Comparison of ENCODE assay signal across 12 cellular contexts in the genomic region with DNA sequence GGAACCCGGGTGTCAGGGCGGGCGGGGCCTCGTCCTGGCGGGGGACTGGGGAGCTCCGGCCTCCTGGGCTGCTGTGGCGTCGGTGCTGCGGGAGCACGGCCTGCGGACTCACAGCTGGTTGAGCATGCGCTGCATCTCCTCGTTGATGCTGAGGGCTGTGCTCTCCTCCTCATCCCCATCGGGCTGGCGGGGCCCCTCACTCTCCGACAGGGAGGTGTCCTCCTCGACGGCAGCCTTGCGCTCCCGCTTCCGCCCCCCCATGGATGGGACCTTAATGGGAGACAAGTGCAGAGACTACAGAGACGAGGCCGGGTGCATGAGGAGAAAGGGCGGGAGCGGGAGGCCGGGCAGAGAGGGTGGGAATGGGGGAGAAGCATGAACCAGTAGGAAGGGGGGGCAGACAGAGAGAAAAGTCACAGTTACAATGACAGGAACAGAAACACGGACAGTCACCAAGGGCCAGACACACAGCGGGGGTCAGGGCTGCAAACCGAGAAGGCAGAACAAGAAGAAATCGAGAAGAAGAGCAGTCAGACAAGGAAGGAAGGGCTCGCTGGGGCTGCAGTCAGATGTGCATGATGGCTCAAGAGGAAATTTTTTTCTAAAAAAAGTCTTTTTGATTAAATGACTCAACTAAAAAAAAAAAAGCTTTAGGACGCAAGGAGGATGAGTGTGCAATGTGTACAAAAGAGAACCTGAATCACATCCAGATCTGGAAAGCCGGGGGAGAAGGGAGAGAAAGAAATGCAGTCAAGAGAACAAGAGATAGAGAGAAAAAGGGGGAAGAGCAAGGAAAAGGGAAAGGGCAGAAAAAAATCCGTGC. TPM values are rescaled to one million over a fixed set of nuclear protein-coding genes. Genes with fewer than 3 reads are reported as not detected.
DNase-seq lines count a peak whose midpoint lies in the region; ATAC-seq, FAIRE-seq and TF ChIP-seq lines count a peak whose summit lies in the region.
"Had no signal": no experiment of that assay in that cellular context is flagged by ENCODE, and none has a peak within 500 bp of the region (broad histone marks: within the 10 kb centered on the region; RNA-seq: fewer than 3 reads in every experiment).

No MANE protein-coding gene starts in this region.

- POLR2A ChIA-PET in OCI-LY7 (lab: Charles Lee): no interaction called here

- H3K4me1 ChIP-seq in mononuclear cell (ENCODE audit: insufficient read depth, low read length) (peaks cover 63% of the 10 kb centered on the region), OCI-LY7 (ENCODE audit: insufficient read depth, low read length, poor library complexity, severe bottlenecking) (peaks cover 7% of the 10 kb centered on the region)

- H3K79me2 ChIP-seq in OCI-LY7 (ENCODE audit: insufficient read depth, low read depth, low read length): peaks cover 25% of the 10 kb centered on the region; the same call in 1 of the 2 replicates

- intact Hi-C loops in OCI-LY7 (cut with micrococcal nuclease; ENCODE audit: unreplicated experiment): no loop called here

- CTCF ChIA-PET in OCI-LY7 (lab: Charles Lee; ENCODE audit: unreplicated experiment): interaction anchor here (0.6 kb wide), 1 partner anchor 54 kb away, joined by 3 read pairs; no protein-coding TSS in a partner anchor

- no peaks in the 10 kb centered on the region for H3K9me2 ChIP-seq in OCI-LY7 (ENCODE audit: insufficient read depth, low read length)

- peaks cover 33% of the 10 kb centered on the region for H3K4me1 Mint-ChIP-seq in activated T-cell treated with anti-CD3 and anti-CD28 coated beads, Interleukin-2, amount 50 U/mL, for 72 hours (ENCODE audit: low read depth)
- peaks cover 19% of the 10 kb centered on the region for H3K4me1 Mint-ChIP-seq in activated T-cell treated with anti-CD3 and anti-CD28 coated beads, Interleukin-2, amount 50 U/mL, for 4 hours (ENCODE audit: low read depth)

- peak overlapping the region; percentile 24 for H3K27ac Mint-ChIP-seq in activated T-cell treated with anti-CD3 and anti-CD28 coated beads, Interleukin-2, amount 50 U/mL, for 72 hours
- H3K27ac Mint-ChIP-seq: naive B cell had no signal

- H3K27ac ChIP-seq in caudate nucleus (ENCODE audit: low read depth, low read length) (peak overlapping the region; percentile 91), OCI-LY7 (ENCODE audit: low read depth, low read length, poor library complexity, severe bottlenecking) (no peak overlapping the region)

- H3K9me3 Mint-ChIP-seq in activated T-cell treated with anti-CD3 and anti-CD28 coated beads, Interleukin-2, amount 50 U/mL, for 72 hours: no peaks in the 10 kb centered on the region
- H3K9me3 Mint-ChIP-seq in activated T-cell treated with anti-CD3 and anti-CD28 coated beads, Interleukin-2, amount 50 U/mL, for 4 hours: no peaks in the 10 kb centered on the region
- H3K9me3 Mint-ChIP-seq: CD4-positive, CD25-positive, alpha-beta regulatory T cell; effector memory CD8-positive, alpha-beta T cell; naive B cell had no signal

- no peaks in the 10 kb centered on the region for H3K27me3 ChIP-seq in mononuclear cell (ENCODE audit: insufficient read depth, low read length)

- no peak for ATAC-seq in activated T-cell treated with anti-CD3 and anti-CD28 coated beads, Interleukin-2, amount 50 U/mL, for 72 hours (replicated peaks in 1 of 2)
- ATAC-seq in activated T-cell treated with anti-CD3 and anti-CD28 coated beads, Interleukin-2, amount 50 U/mL, for 4 hours: no peak
- ATAC-seq in HG03442 (IDR thresholded peaks at IDR 0.05; ENCODE audit: unreplicated experiment): no peak
- ATAC-seq: effector memory CD8-positive, alpha-beta T cell had no signal

- peaks cover 84% of the 10 kb centered on the region for H3K36me3 ChIP-seq in OCI-LY7 (ENCODE audit: insufficient read depth, low read length)

- TF ChIP-seq CTCF in OCI-LY7 (conservative IDR thresholded peaks at IDR 0.05; ENCODE audit: low read length): no peak

- H3K4me3 Mint-ChIP-seq in activated T-cell treated with anti-CD3 and anti-CD28 coated beads, Interleukin-2, amount 50 U/mL, for 72 hours: no peak overlapping the region
- H3K4me3 Mint-ChIP-seq in activated T-cell treated with anti-CD3 and anti-CD28 coated beads, Interleukin-2, amount 50 U/mL, for 4 hours: no peak overlapping the region
- H3K4me3 Mint-ChIP-seq: effector memory CD8-positive, alpha-beta T cell had no signal

- BruUV-seq in OCI-LY7 (replicated peaks; lab: Mats Ljungman, UMichigan): no TSS peak

- H3K9me3 ChIP-seq in mononuclear cell (ENCODE audit: low read depth, low read length) (no peaks in the 10 kb centered on the region), OCI-LY7 (ENCODE audit: low read length) (no peaks in the 10 kb centered on the region)

- FAIRE-seq in urothelium cell line (lab: Jason Lieb, UNC): peak; percentile 68

- H3K4me2 ChIP-seq in OCI-LY7 (ENCODE audit: low read length): no peak overlapping the region

- H2AFZ ChIP-seq in OCI-LY7 (ENCODE audit: low read length): no peak overlapping the region

- no peaks in the 10 kb centered on the region for H3K27me3 Mint-ChIP-seq in activated T-cell treated with anti-CD3 and anti-CD28 coated beads, Interleukin-2, amount 50 U/mL, for 72 hours (ENCODE audit: low read depth)
- H3K27me3 Mint-ChIP-seq in activated T-cell treated with anti-CD3 and anti-CD28 coated beads, Interleukin-2, amount 50 U/mL, for 4 hours (ENCODE audit: low read depth): no peaks in the 10 kb centered on the region
- H3K27me3 Mint-ChIP-seq: CD4-positive, CD25-positive, alpha-beta regulatory T cell; effector memory CD8-positive, alpha-beta T cell; naive B cell had no signal

- H3K36me3 Mint-ChIP-seq in activated T-cell treated with anti-CD3 and anti-CD28 coated beads, Interleukin-2, amount 50 U/mL, for 72 hours (ENCODE audit: insufficient read depth in 2 of 2): peaks cover 0 to 16% of the 10 kb centered on the region in 2 donors
- H3K36me3 Mint-ChIP-seq in activated T-cell treated with anti-CD3 and anti-CD28 coated beads, Interleukin-2, amount 50 U/mL, for 4 hours (ENCODE audit: insufficient read depth): peaks cover 17% of the 10 kb centered on the region

- H4K20me1 ChIP-seq in OCI-LY7 (ENCODE audit: insufficient read depth, low read length): no peaks in the 10 kb centered on the region; the same call in 1 of the 2 replicates

- no peak for DNase-seq in activated T-cell treated with anti-CD3 and anti-CD28 coated beads, Interleukin-2, amount 50 U/mL, for 72 hours
- no peak for DNase-seq in activated T-cell treated with anti-CD3 and anti-CD28 coated beads, Interleukin-2, amount 50 U/mL, for 4 hours
- DNase-seq in caudate nucleus (lab: John Stamatoyannopoulos, UW) (peak in 2 of 61 donors; percentile 19 to 32), urothelium cell line (ENCODE audit: low spot score) (no peak), OCI-LY7 (ENCODE audit: low spot score) (no peak)
- DNase-seq in stimulated activated CD4-positive, alpha-beta T cell treated with anti-CD3 and anti-CD28 coated beads, Interleukin-2, amount 100 ng/mL, for 24 hours: no peak
- DNase-seq: CD4-positive, CD25-positive, alpha-beta regulatory T cell; effector memory CD8-positive, alpha-beta T cell; naive B cell; NCI-H2029 treated with DMSO at 0.1 percent for 48 hours had no signal

- H3K4me3 ChIP-seq in mononuclear cell (ENCODE audit: low read length) (peak overlapping the region; percentile 18), OCI-LY7 (ENCODE audit: low read depth, low read length, poor library complexity, severe bottlenecking) (no peak overlapping the region)

RNA-seq across cellular contexts. Expression of a gene that starts 7.1 kb away (rescaled TPM):
- 10 to 100 TPM; 14.2 to 17.0 TPM for total RNA-seq in activated T-cell treated with anti-CD3 and anti-CD28 coated beads, Interleukin-2, amount 50 U/mL, for 72 hours
- total RNA-seq in activated T-cell treated with anti-CD3 and anti-CD28 coated beads, Interleukin-2, amount 50 U/mL, for 4 hours: 10 to 100 TPM in 1 of 3 donors, 1 to 10 TPM in 2; 8.5 to 10.2 (median 9.8) TPM
- total RNA-seq in mononuclear cell: 8.0 TPM
- total RNA-seq in OCI-LY7 (2014; rRNA removed; shearing (Covaris generic)): 16.9 and 25.4 TPM in 2 replicates
- 30.5 and 32.3 TPM in 2 replicates for total RNA-seq in OCI-LY7 (2022)

RNA-seq across cellular contexts. Expression of a gene that starts 14.4 kb away (rescaled TPM):
- total RNA-seq in activated T-cell treated with anti-CD3 and anti-CD28 coated beads, Interleukin-2, amount 50 U/mL, for 72 hours: 1,000 to 10,000 TPM; 4,101 to 4,234 TPM
- total RNA-seq in activated T-cell treated with anti-CD3 and anti-CD28 coated beads, Interleukin-2, amount 50 U/mL, for 4 hours: 1,000 to 10,000 TPM; 4,635 to 5,387 (median 5,019) TPM
- total RNA-seq in mononuclear cell (2,093 TPM), OCI-LY7 (2022) (3,794 and 4,502 TPM in 2 replicates)
- total RNA-seq in OCI-LY7 (2014; rRNA removed; shearing (Covaris generic)): 3,369 and 3,801 TPM in 2 replicates

RNA-seq across cellular contexts. Expression of a gene that starts 19.3 kb away (rescaled TPM):
- total RNA-seq in activated T-cell treated with anti-CD3 and anti-CD28 coated beads, Interleukin-2, amount 50 U/mL, for 72 hours: 10 to 100 TPM; 76.9 to 89.8 TPM
- 100 to 1,000 TPM; 267 to 300 (median 270) TPM for total RNA-seq in activated T-cell treated with anti-CD3 and anti-CD28 coated beads, Interleukin-2, amount 50 U/mL, for 4 hours
- total RNA-seq in mononuclear cell: 44.2 TPM
- 87.9 and 116 TPM in 2 replicates for total RNA-seq in OCI-LY7 (2014; rRNA removed; shearing (Covaris generic))
- 86.5 and 100 TPM in 2 replicates for total RNA-seq in OCI-LY7 (2022)

RNA-seq across cellular contexts. Expression of a gene that starts 54.9 kb away (rescaled TPM):
- total RNA-seq in activated T-cell treated with anti-CD3 and anti-CD28 coated beads, Interleukin-2, amount 50 U/mL, for 72 hours: 100 to 1,000 TPM; 156 to 168 TPM
- 10 to 100 TPM; 29.8 to 36.1 (median 32.9) TPM for total RNA-seq in activated T-cell treated with anti-CD3 and anti-CD28 coated beads, Interleukin-2, amount 50 U/mL, for 4 hours
- total RNA-seq in mononuclear cell (7.5 TPM), OCI-LY7 (2022) (225 and 267 TPM in 2 replicates)
- 157 and 195 TPM in 2 replicates for total RNA-seq in OCI-LY7 (2014; rRNA removed; shearing (Covaris generic))

RNA-seq across cellular contexts. Expression of a gene that starts 55.7 kb away (rescaled TPM):
- total RNA-seq in activated T-cell treated with anti-CD3 and anti-CD28 coated beads, Interleukin-2, amount 50 U/mL, for 72 hours: 100 to 1,000 TPM; 170 to 179 TPM
- 100 to 1,000 TPM; 249 to 262 (median 256) TPM for total RNA-seq in activated T-cell treated with anti-CD3 and anti-CD28 coated beads, Interleukin-2, amount 50 U/mL, for 4 hours
- 14.7 TPM for total RNA-seq in mononuclear cell
- total RNA-seq in OCI-LY7 (2014; rRNA removed; shearing (Covaris generic)): 152 and 164 TPM in 2 replicates
- 280 and 338 TPM in 2 replicates for total RNA-seq in OCI-LY7 (2022)
